ENCODE assay signal across 13 cellular contexts in the genomic region with DNA sequence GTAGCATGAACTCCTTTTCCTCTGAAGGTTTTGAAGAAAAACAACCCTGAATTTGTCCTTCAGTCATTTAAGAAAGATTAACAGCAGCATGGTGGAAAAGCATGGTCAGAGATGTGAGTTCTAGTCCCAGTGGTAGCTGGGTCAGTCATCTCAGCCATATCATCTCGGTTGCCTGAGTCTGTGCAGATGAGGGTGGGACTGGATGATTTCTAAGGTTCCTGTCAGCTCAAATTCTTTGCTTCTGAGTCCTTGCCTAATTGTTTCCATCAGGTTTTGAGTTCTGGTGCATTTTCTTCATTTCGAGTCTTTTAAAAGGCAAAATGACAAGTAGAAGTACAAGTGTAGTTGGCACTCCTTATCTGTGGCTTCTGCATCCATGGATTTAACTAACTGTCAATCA.
"Had no signal": no experiment of that assay in that cellular context is flagged by ENCODE, and none has a peak within 500 bp of the region (broad histone marks: within the 10 kb centered on the region; RNA-seq: fewer than 3 reads in every experiment).

No MANE protein-coding gene starts in this region.

- H3K27ac ChIP-seq: left lung, right atrium auricular region, skin epidermis, transverse colon had no signal

- H3K4me3 ChIP-seq: dorsolateral prefrontal cortex, left lung, right atrium auricular region, skin epidermis, transverse colon had no signal

- DNase-seq: activated B cell treated with CpG ODN at 0.5 μM for 24 hours; activated CD4-positive, alpha-beta T cell treated with anti-CD3 and anti-CD28 coated beads, Interleukin-2, amount 50 U/mL, for 1 hour; activated naive CD4-positive, alpha-beta T cell; activated T-cell treated with anti-CD3 and anti-CD28 coated beads, Interleukin-2, amount 50 U/mL, for 72 hours; dorsolateral prefrontal cortex; left lung; natural killer cell; nucleus accumbens; stimulated activated naive B cell treated with anti-CD40 and anti-IgM and Interleukin-4, amounts not matched to agents 10 μg/mL and 1 μg/mL and 100 μg/mL, for 72 hours; substantia nigra; transverse colon had no signal
